In genomic region chr20:32485770-32486248, GRCh38 we compare ENCODE assay signal across 2 cellular contexts.
TF ChIP-seq lines count a peak whose summit lies in the region.

No MANE protein-coding gene starts in this region.

TF ChIP-seq in SK-N-SH treated with all-trans-retinoic acid at 6 μM for 48 hours, 23 proteins besides CTCF, POLR2A, EP300 and RAD21 (continued from another document):
- TF ChIP-seq POU6F1 (CRISPR knock-in tag; IDR thresholded peaks at IDR 0.05; ENCODE audit: borderline replicate concordance, low read depth), result no peak
- TF ChIP-seq PATZ1 (CRISPR knock-in tag; IDR thresholded peaks at IDR 0.05; ENCODE audit: borderline replicate concordance), result no peak
- TF ChIP-seq CREB5 (CRISPR knock-in tag; IDR thresholded peaks at IDR 0.05; ENCODE audit: low read depth), result no peak
- TF ChIP-seq RARB (CRISPR knock-in tag; IDR thresholded peaks at IDR 0.05), result no peak
- TF ChIP-seq ZNF8 (CRISPR knock-in tag; IDR thresholded peaks at IDR 0.05), result no peak
TF ChIP-seq in SK-N-SH treated with all-trans-retinoic acid at 6 μM for 48 hours: peak in this region for 0.

TF ChIP-seq in HepG2, 621 proteins besides CTCF, POLR2A, EP300 and RAD21 (continued from another document and continues in another):
- TF ChIP-seq ZFP37 (CRISPR knock-in tag; IDR thresholded peaks at IDR 0.05; ENCODE audit: borderline replicate concordance) (0 out of 2 replicates have a peak, but pooled peaks have one; percentile 17), THAP9 (CRISPR knock-in tag; IDR thresholded peaks at IDR 0.05; ENCODE audit: borderline replicate concordance) (no peak), GFI1 (CRISPR knock-in tag; IDR thresholded peaks at IDR 0.05; ENCODE audit: borderline replicate concordance) (peak; percentile 97), RXRA (CRISPR knock-in tag; IDR thresholded peaks at IDR 0.05) (0 out of 2 replicates have a peak, but pooled peaks have one; percentile 12), ZC3H13 (CRISPR knock-in tag; IDR thresholded peaks at IDR 0.05) (no peak), BORCS8-MEF2B (CRISPR knock-in tag; IDR thresholded peaks at IDR 0.05) (no peak), CERS6 (CRISPR knock-in tag; IDR thresholded peaks at IDR 0.05) (no peak), DNMT3B (CRISPR knock-in tag; conservative IDR thresholded peaks at IDR 0.05) (0 out of 2 replicates have a peak, but pooled peaks have one; percentile 6), ZNF772 (CRISPR knock-in tag; IDR thresholded peaks at IDR 0.05) (no peak), ZNF629 (CRISPR knock-in tag; conservative IDR thresholded peaks at IDR 0.05) (no peak), ZBTB46 (CRISPR knock-in tag; IDR thresholded peaks at IDR 0.05; ENCODE audit: borderline replicate concordance) (no peak), ZNF691 (CRISPR knock-in tag; IDR thresholded peaks at IDR 0.05; ENCODE audit: borderline replicate concordance, low read depth) (0 out of 2 replicates have a peak, but pooled peaks have one; percentile 33), MTF2 (CRISPR knock-in tag; IDR thresholded peaks at IDR 0.05; ENCODE audit: borderline replicate concordance) (no peak), ZFP36L2 (CRISPR knock-in tag; IDR thresholded peaks at IDR 0.05) (no peak), ZBTB3 (CRISPR knock-in tag; IDR thresholded peaks at IDR 0.05; ENCODE audit: borderline replicate concordance, low read depth) (no peak), SP1 (IDR thresholded peaks at IDR 0.05) (no peak), SP1 (CRISPR knock-in tag; IDR thresholded peaks at IDR 0.05) (no peak), TSC22D2 (CRISPR knock-in tag; IDR thresholded peaks at IDR 0.05; ENCODE audit: borderline replicate concordance) (no peak), ZBTB43 (CRISPR knock-in tag; conservative IDR thresholded peaks at IDR 0.05) (no peak), FOXA3 (CRISPR knock-in tag; IDR thresholded peaks at IDR 0.05) (no peak), MLXIP (CRISPR knock-in tag; IDR thresholded peaks at IDR 0.05; ENCODE audit: borderline replicate concordance) (no peak), HHEX (CRISPR knock-in tag; IDR thresholded peaks at IDR 0.05) (peak; percentile 33; the same call in 1 of the 2 replicates), ARID3A (IDR thresholded peaks at IDR 0.05; ENCODE audit: low read depth, low read length) (peak; percentile 30; the same call in 1 of the 2 replicates), ARID2 (CRISPR knock-in tag; IDR thresholded peaks at IDR 0.05; ENCODE audit: borderline replicate concordance) (no peak), PHF21A (CRISPR knock-in tag; IDR thresholded peaks at IDR 0.05) (peak; percentile 67; the same call in 1 of the 2 replicates), HINFP (CRISPR knock-in tag; IDR thresholded peaks at IDR 0.05; ENCODE audit: low read depth) (no peak), RCOR2 (CRISPR knock-in tag; IDR thresholded peaks at IDR 0.05) (no peak), JUND (CRISPR knock-in tag; IDR thresholded peaks at IDR 0.05) (peak; percentile 7; the same call in 1 of the 2 replicates), MIER2 (CRISPR knock-in tag; IDR thresholded peaks at IDR 0.05) (no peak), PATZ1 (CRISPR knock-in tag; IDR thresholded peaks at IDR 0.05) (no peak), GABPA (IDR thresholded peaks at IDR 0.05; ENCODE audit: low read depth, low read length) (no peak), GABPA (CRISPR knock-in tag; IDR thresholded peaks at IDR 0.05; ENCODE audit: low read depth) (0 out of 2 replicates have a peak, but pooled peaks have one; percentile 17), SIX1 (CRISPR knock-in tag; IDR thresholded peaks at IDR 0.05; ENCODE audit: borderline replicate concordance) (0 out of 2 replicates have a peak, but pooled peaks have one; percentile 41), ZNF335 (CRISPR knock-in tag; IDR thresholded peaks at IDR 0.05) (no peak), HDAC1 (CRISPR knock-in tag; IDR thresholded peaks at IDR 0.05) (peak; percentile 43; the same call in 1 of the 2 replicates), BRF2 (CRISPR knock-in tag; IDR thresholded peaks at IDR 0.05) (no peak), EEA1 (CRISPR knock-in tag; IDR thresholded peaks at IDR 0.05; ENCODE audit: borderline replicate concordance) (no peak), GMEB2 (CRISPR knock-in tag; IDR thresholded peaks at IDR 0.05; ENCODE audit: low read depth) (0 out of 2 replicates have a peak, but pooled peaks have one; percentile 21)
